In genomic region chr6:81773887-81774286, GRCh38 we compare ENCODE assay signal across 1 cellular context.
TF ChIP-seq lines count a peak whose summit lies in the region.

No MANE protein-coding gene starts in this region.

TF ChIP-seq in HepG2, 621 proteins besides CTCF, POLR2A, EP300 and RAD21 (continued from another document):
- TF ChIP-seq TEF (CRISPR knock-in tag; IDR thresholded peaks at IDR 0.05): 0 out of 2 replicates have a peak, but pooled peaks have one; percentile 56
- peak; percentile 74 for TF ChIP-seq ZNF644 (CRISPR knock-in tag; IDR thresholded peaks at IDR 0.05; ENCODE audit: low read depth)
- no peak for TF ChIP-seq KLF11 (CRISPR knock-in tag; IDR thresholded peaks at IDR 0.05)
- TF ChIP-seq SAFB2 (CRISPR knock-in tag; IDR thresholded peaks at IDR 0.05; ENCODE audit: borderline replicate concordance, low read depth): no peak
- 0 out of 2 replicates have a peak, but pooled peaks have one; percentile 16 for TF ChIP-seq CEBPG (CRISPR knock-in tag; IDR thresholded peaks at IDR 0.05)
TF ChIP-seq in HepG2: peak in this region for 5.
